In the genomic region with DNA sequence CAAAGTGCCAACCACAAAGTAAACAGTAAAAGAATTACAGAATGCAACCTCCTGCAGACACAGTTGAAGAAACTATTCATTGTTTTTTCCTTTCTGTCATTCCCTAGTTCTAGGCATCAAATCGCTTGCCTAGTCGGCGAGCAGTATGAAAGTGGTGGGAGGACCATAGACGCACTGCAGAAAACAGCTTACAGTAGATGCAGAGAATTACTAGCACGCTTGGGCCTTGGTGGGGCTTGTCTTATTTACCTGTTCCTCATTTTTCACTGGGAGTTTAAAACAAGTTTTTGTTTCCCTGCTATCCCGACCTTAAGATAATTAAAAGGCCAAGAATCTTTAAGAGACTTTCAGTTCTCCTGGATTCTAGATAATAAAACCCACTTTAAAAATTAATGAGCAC, we compare ENCODE assay signal across 8 cellular contexts. TPM values are rescaled to one million over a fixed set of nuclear protein-coding genes. Genes with fewer than 3 reads are reported as not detected.
DNase-seq lines count a peak whose midpoint lies in the region; ATAC-seq, FAIRE-seq and TF ChIP-seq lines count a peak whose summit lies in the region.

No MANE protein-coding gene starts in this region.

- no peaks in the 10 kb centered on the region for H4K20me1 ChIP-seq in GM12878 (ENCODE audit: control insufficient read depth, insufficient read depth)

- peak overlapping the region; percentile 87 for H2AFZ ChIP-seq in GM12878 (ENCODE audit: control insufficient read depth, low read depth, low read length)

- peaks cover 42% of the 10 kb centered on the region for H3K79me2 ChIP-seq in GM12878 (ENCODE audit: control insufficient read depth, insufficient read depth, low read length)

- H3K9ac ChIP-seq in GM12878 (ENCODE audit: control insufficient read depth, insufficient read depth, low read length) = no peak overlapping the region; the same call in 1 of the 2 replicates

- intact Hi-C loops in GM12878 (cut with micrococcal nuclease; ENCODE audit: unreplicated experiment) = loop anchor here (2.0 to 10.0 kb wide), 2 partner anchors 21 to 987 kb away; no protein-coding TSS in a partner anchor

- CTCF ChIA-PET in BJ (lab: Yijun Ruan, JAX) = interaction anchor here (1.4 kb wide), 1 partner anchor 12 kb away, joined by 7 read pairs; no protein-coding TSS in a partner anchor
- CTCF ChIA-PET in GM12878 (lab: Yijun Ruan, JAX) = interaction anchor here (0.6 to 6.3 kb wide), 7 partner anchors 10 to 1019 kb away, joined by 3 to 46 read pairs (median 5); no protein-coding TSS in a partner anchor

- WGBS in GM12878 (ENCODE audit: insufficient coverage, insufficient replicate concordance, low lambda C conversion rate, missing lambda C conversion rate) = 65% methylated on average over 6 of the region's 6 CpGs

- no peaks in the 10 kb centered on the region for H3K9me3 ChIP-seq in GM12878 (replicated peaks; ENCODE audit: control insufficient read depth, insufficient read depth, low read length)

- H3K4me1 Mint-ChIP-seq in natural killer cell treated with Interleukin-12 subunit alpha and Interleukin-12 subunit beta and Interleukin-15 and Interleukin-18, amount 100 ng/mL, for 72 hours (ENCODE audit: low read depth in 2 of 2) = peaks cover 29 to 35% of the 10 kb centered on the region in 2 donors

- BruUV-seq in GM12878 (replicated peaks; lab: Mats Ljungman, UMichigan) = no TSS peak

- DNase-seq in BJ (ENCODE audit: low read depth) = no peak
- DNase-seq in HL-60 (ENCODE audit: low read depth in 1 of 2, low spot score in 1 of 2) = no peak
- no peak for DNase-seq in GM12878 (ENCODE audit: low read depth, low spot score)
- DNase-seq in natural killer cell treated with Interleukin-12 subunit alpha and Interleukin-12 subunit beta and Interleukin-15 and Interleukin-18, amount 100 ng/mL, for 72 hours (ENCODE audit: low spot score) = no peak
- no peak for DNase-seq in D341Med (ENCODE audit: low spot score)
- DNase-seq in NCI-H774 (lab: John Stamatoyannopoulos, UW) = no peak

- peak overlapping the region; percentile 64; the same call in 1 of the 2 replicates for H3K4me2 ChIP-seq in GM12878 (ENCODE audit: control insufficient read depth, insufficient read depth)

- TF ChIP-seq EP300 in GM12878 (IDR thresholded peaks at IDR 0.05; ENCODE audit: borderline replicate concordance in 1 of 2, control insufficient read depth in 1 of 2, low read depth in 2 of 2, low read length in 2 of 2) = no peak

- TF ChIP-seq POLR2A in GM12878 (IDR thresholded peaks at IDR 0.05; ENCODE audit: low read depth, low read length) = no peak

- peaks cover 0 to 24% of the 10 kb centered on the region in 2 donors for H3K27me3 Mint-ChIP-seq in natural killer cell treated with Interleukin-12 subunit alpha and Interleukin-12 subunit beta and Interleukin-15 and Interleukin-18, amount 100 ng/mL, for 72 hours

- RAD21 ChIA-PET in GM12878 (lab: Charles Lee; ENCODE audit: unreplicated experiment) = interaction anchor here (1.2 to 6.5 kb wide), 4 partner anchors 9 to 22 kb away, joined by 4 to 38 read pairs (median 10); no protein-coding TSS in a partner anchor

- no peaks in the 10 kb centered on the region for H3K9me3 Mint-ChIP-seq in natural killer cell treated with Interleukin-12 subunit alpha and Interleukin-12 subunit beta and Interleukin-15 and Interleukin-18, amount 100 ng/mL, for 72 hours

- ATAC-seq in GM12878 (no peak), HG03175 (IDR thresholded peaks at IDR 0.05; ENCODE audit: unreplicated experiment) (no peak), HG03460 (IDR thresholded peaks at IDR 0.05; ENCODE audit: unreplicated experiment) (no peak)
- no peak for ATAC-seq in natural killer cell treated with Interleukin-12 subunit alpha and Interleukin-12 subunit beta and Interleukin-15 and Interleukin-18, amount 100 ng/mL, for 72 hours

- H3K27me3 ChIP-seq in BJ (ENCODE audit: control insufficient read depth, insufficient read depth, low read length) = 0 out of 2 replicates have a peak, but pooled peaks cover 1% of the 10 kb centered on the region
- H3K27me3 ChIP-seq in HL-60 (ENCODE audit: insufficient read depth, poor library complexity, severe bottlenecking) = no peaks in the 10 kb centered on the region
- no peaks in the 10 kb centered on the region for H3K27me3 ChIP-seq in GM12878 (replicated peaks in 1 of 2; ENCODE audit: control insufficient read depth in 2 of 2, insufficient read depth in 2 of 2, low read length in 1 of 2)

- SMC1A ChIA-PET in GM12878 (lab: Charles Lee; ENCODE audit: uncharacterized antibody, unreplicated experiment) = interaction anchor here (1.4 to 10.4 kb wide), 4 partner anchors 7 to 125 kb away, joined by 6 to 71 read pairs (median 34); no protein-coding TSS in a partner anchor

- peak overlapping the region; percentile 94 for H3K4me3 Mint-ChIP-seq in natural killer cell treated with Interleukin-12 subunit alpha and Interleukin-12 subunit beta and Interleukin-15 and Interleukin-18, amount 100 ng/mL, for 72 hours

- H3K36me3 ChIP-seq in BJ (ENCODE audit: control insufficient read depth, insufficient read depth, low read length) (no peaks in the 10 kb centered on the region), GM12878 (ENCODE audit: control insufficient read depth in 2 of 2, insufficient read depth in 2 of 2, low read length in 1 of 2) (no peaks in the 10 kb centered on the region)

- H3K4me3 ChIP-seq in BJ (ENCODE audit: low read depth, low read length) (peak overlapping the region; percentile 62), HL-60 (replicated peaks; ENCODE audit: insufficient read depth, low read length) (no peak overlapping the region), GM12878 (peak overlapping the region; percentile 100; the same call in 1 of the 2 replicates)

- H3K27ac ChIP-seq in HL-60 (replicated peaks) = peak overlapping the region; percentile 84
- no peak overlapping the region for H3K27ac ChIP-seq in GM12878 (ENCODE audit: control insufficient read depth, insufficient read depth)

- H3K4me1 ChIP-seq in GM12878 (ENCODE audit: control insufficient read depth, insufficient read depth, low read length) = peaks cover 2% of the 10 kb centered on the region; the same call in 1 of the 2 replicates

- peak overlapping the region; percentile 97 to 98 for H3K27ac Mint-ChIP-seq in natural killer cell treated with Interleukin-12 subunit alpha and Interleukin-12 subunit beta and Interleukin-15 and Interleukin-18, amount 100 ng/mL, for 72 hours

- H3K36me3 Mint-ChIP-seq in natural killer cell treated with Interleukin-12 subunit alpha and Interleukin-12 subunit beta and Interleukin-15 and Interleukin-18, amount 100 ng/mL, for 72 hours = no peaks in the 10 kb centered on the region

- in situ Hi-C loops in GM12878 (cut with MboI) = no loop called here

- no peak for TF ChIP-seq RAD21 in GM12878 (IDR thresholded peaks at IDR 0.05; ENCODE audit: insufficient read depth, low read depth, low read length)

- TF ChIP-seq CTCF in BJ (IDR thresholded peaks at IDR 0.05; ENCODE audit: insufficient read depth, low read depth, low read length) = no peak
- TF ChIP-seq CTCF in HL-60 (IDR thresholded peaks at IDR 0.05; ENCODE audit: insufficient read depth, low read length) = no peak
- TF ChIP-seq CTCF in GM12878 (IDR thresholded peaks at IDR 0.05 in 2 of 3, conservative IDR thresholded peaks at IDR 0.05 in 1 of 3; ENCODE audit: control insufficient read depth in 2 of 3, extremely low read depth in 1 of 3, insufficient read depth in 1 of 3, low read depth in 3 of 3, low read length in 3 of 3) = no peak

- no peak for FAIRE-seq in GM12878 (lab: Jason Lieb, UNC)

- POLR2A ChIA-PET in BJ (lab: Charles Lee) (no interaction called here), GM12878 (lab: Charles Lee) (interaction anchor here (1.4 to 7.1 kb wide), 4 partner anchors 9 to 22 kb away, joined by 3 to 42 read pairs (median 20); no protein-coding TSS in a partner anchor)

TF ChIP-seq in GM12878, 131 proteins besides CTCF, POLR2A, EP300 and RAD21:
- no peak for TF ChIP-seq SREBF2 (IDR thresholded peaks at IDR 0.05; ENCODE audit: low read length)
- TF ChIP-seq, protein P1, sequence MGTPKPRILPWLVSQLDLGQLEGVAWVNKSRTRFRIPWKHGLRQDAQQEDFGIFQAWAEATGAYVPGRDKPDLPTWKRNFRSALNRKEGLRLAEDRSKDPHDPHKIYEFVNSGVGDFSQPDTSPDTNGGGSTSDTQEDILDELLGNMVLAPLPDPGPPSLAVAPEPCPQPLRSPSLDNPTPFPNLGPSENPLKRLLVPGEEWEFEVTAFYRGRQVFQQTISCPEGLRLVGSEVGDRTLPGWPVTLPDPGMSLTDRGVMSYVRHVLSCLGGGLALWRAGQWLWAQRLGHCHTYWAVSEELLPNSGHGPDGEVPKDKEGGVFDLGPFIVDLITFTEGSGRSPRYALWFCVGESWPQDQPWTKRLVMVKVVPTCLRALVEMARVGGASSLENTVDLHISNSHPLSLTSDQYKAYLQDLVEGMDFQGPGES (IDR thresholded peaks at IDR 0.05) = no peak
- TF ChIP-seq SPI1 (IDR thresholded peaks at IDR 0.05; ENCODE audit: borderline replicate concordance, insufficient read depth, low read depth, low read length) = peak; percentile 18; the same call in 1 of the 2 replicates
- TF ChIP-seq MTA3 (IDR thresholded peaks at IDR 0.05; ENCODE audit: borderline replicate concordance, low read length) = 0 out of 2 replicates have a peak, but pooled peaks have one; percentile 23

RNA-seq across cellular contexts. Expression of a gene that starts 0.7 kb away (rescaled TPM):
- polyA plus RNA-seq in BJ (2011; rRNA removed) = 11.6 and 29.1 TPM in 2 replicates
- 7.5 and 8.1 TPM in 2 replicates for polyA minus RNA-seq in BJ (2011; rRNA and poly(A)+ RNA removed)
- total RNA-seq in GM12878 (2013; cell fraction: nucleolus; rRNA removed) = 85.2 and 89.9 TPM in 2 replicates
- total RNA-seq in GM12878 (2014; rRNA removed) = 21.5 and 26.6 TPM in 2 replicates
- 28.4 and 30.0 TPM in 2 replicates for total RNA-seq in GM12878 (2014; rRNA removed; fragmentation: Illumina TruSeq; extraction: Trizol)
- total RNA-seq in GM12878 (2021) = 29.8 and 31.7 TPM in 2 replicates
- polyA plus RNA-seq in GM12878 (2011; ENCODE audit: low read depth) = 24.9 TPM
- 59.8 and 112 TPM in 2 replicates for polyA plus RNA-seq in GM12878 (2011; rRNA removed)
- 11.6 and 16.8 TPM in 2 replicates for polyA plus RNA-seq in GM12878 (2011; cell fraction: cytosol; rRNA removed)
- polyA plus RNA-seq in GM12878 (2011; cell fraction: nucleus; rRNA removed) = 27.7 and 27.9 TPM in 2 replicates
- 26.8 and 33.3 TPM in 2 replicates for polyA plus RNA-seq in GM12878 (2012)
- polyA plus RNA-seq in GM12878 (2014; fragmentation: Illumina TruSeq; extraction: Trizol) = 44.3 and 50.6 TPM in 2 replicates
- polyA plus RNA-seq in GM12878 (2014; fragmentation: Nextera tagmentation; extraction: Ambion mirVana) = 10 to 100 TPM; 41.3 to 56.7 TPM
- 18.1 and 18.3 TPM in 2 replicates for polyA plus RNA-seq in GM12878 (2014; rRNA removed)
- polyA plus RNA-seq in GM12878 (2016; fragmentation: Nextera tagmentation; extraction: Ambion mirVana) = 10 to 100 TPM; 48.8 to 50.8 TPM
- polyA minus RNA-seq in GM12878 (2011; rRNA and poly(A)+ RNA removed) = 16.3 and 36.1 TPM in 2 replicates
- 8.3 and 14.8 TPM in 2 replicates for polyA minus RNA-seq in GM12878 (2011; cell fraction: cytosol; rRNA and poly(A)+ RNA removed)
- polyA minus RNA-seq in GM12878 (2011; cell fraction: nucleus; rRNA and poly(A)+ RNA removed) = 29.4 and 32.7 TPM in 2 replicates
- total RNA-seq in natural killer cell treated with Interleukin-12 subunit alpha and Interleukin-12 subunit beta and Interleukin-15 and Interleukin-18, amount 100 ng/mL, for 72 hours = 10 to 100 TPM; 25.0 to 27.2 TPM
